8 cellular contexts compared by ENCODE assay signal in the genomic region with DNA sequence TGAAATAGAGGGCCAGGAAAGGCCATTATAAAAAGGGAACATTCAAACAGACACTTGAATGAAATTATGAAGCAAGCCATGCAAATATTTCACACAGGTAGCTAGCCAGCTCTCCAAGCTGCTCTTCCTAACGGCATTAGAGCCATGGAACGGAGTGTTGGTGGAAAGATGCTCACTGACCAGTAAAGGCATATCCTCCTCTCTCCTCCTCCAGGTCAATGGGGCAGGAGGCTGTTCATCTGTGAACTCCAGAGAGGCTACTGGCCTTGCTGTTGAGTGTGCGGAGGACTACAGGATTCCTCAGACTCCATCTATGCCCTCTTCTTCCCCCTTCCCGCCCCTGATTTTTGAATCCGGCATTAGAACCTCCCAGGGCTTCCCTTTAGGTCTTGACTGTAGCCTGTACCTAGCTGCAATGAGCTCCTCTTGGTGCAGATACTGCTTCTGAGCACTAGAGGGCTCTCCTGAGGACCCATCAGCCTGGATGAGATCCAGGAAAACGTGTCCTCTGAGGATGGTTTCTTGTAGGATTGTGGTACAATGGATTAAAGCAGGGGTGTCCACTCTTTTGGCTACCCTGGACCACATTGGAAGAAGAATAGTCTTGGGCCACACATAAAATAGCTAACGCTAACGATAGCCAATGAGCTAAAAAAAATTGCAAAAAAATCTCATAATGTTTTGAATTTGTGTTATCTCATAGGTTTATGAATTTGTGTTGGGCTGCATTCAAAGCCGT.
A peak's percentile ranks its signal among the peaks of the same experiment; 100 is the strongest.
DNase-seq lines count a peak whose midpoint lies in the region; ATAC-seq and TF ChIP-seq lines count a peak whose summit lies in the region.

No MANE protein-coding gene starts in this region.

- ATAC-seq in HG03175 (IDR thresholded peaks at IDR 0.05; ENCODE audit: unreplicated experiment): peak; percentile 74
- ATAC-seq in activated CD8-positive, alpha-beta T cell treated with anti-CD3 and anti-CD28 coated beads for 36 hours: peak; percentile 82
- ATAC-seq in GM18520 (IDR thresholded peaks at IDR 0.05; ENCODE audit: unreplicated experiment): no peak

- H3K4me1 ChIP-seq in neutrophil (ENCODE audit: control insufficient read depth in 1 of 2, insufficient read depth in 1 of 2, low read depth in 1 of 2, low read length in 1 of 2): no peaks in the 10 kb centered on the region

- no peaks in the 10 kb centered on the region for H3K9me3 Mint-ChIP-seq in activated CD8-positive, alpha-beta T cell treated with anti-CD3 and anti-CD28 coated beads for 36 hours

- intact Hi-C loops in activated CD8-positive, alpha-beta T cell treated with anti-CD3 and anti-CD28 coated beads for 36 hours (cut with micrococcal nuclease): loop anchor here (5.0 kb wide), 1 partner anchor 451 kb away; no protein-coding TSS in a partner anchor

- H3K4me3 ChIP-seq in AG04449 (ENCODE audit: low read depth, low read length) (no peak overlapping the region), neutrophil (ENCODE audit: low read depth in 1 of 2, low read length in 1 of 2) (no peak overlapping the region)

- no peak overlapping the region for H3K27ac Mint-ChIP-seq in activated CD8-positive, alpha-beta T cell treated with anti-CD3 and anti-CD28 coated beads for 36 hours

- POLR2A ChIA-PET in AG04449 (lab: Yijun Ruan, JAX): no interaction called here
- POLR2A ChIA-PET in activated CD8-positive, alpha-beta T cell treated with anti-CD3 and anti-CD28 coated beads for 36 hours (lab: Charles Lee): no interaction called here

- H3K4me3 Mint-ChIP-seq in activated CD8-positive, alpha-beta T cell treated with anti-CD3 and anti-CD28 coated beads for 36 hours: no peak overlapping the region

- CTCF ChIA-PET in AG04449 (lab: Yijun Ruan, JAX): interaction anchor here (0.5 to 5.6 kb wide), 63 partner anchors 8 to 1949 kb away, joined by 3 to 115 read pairs (median 3); no protein-coding TSS in a partner anchor
- CTCF ChIA-PET in activated CD8-positive, alpha-beta T cell treated with anti-CD3 and anti-CD28 coated beads for 36 hours (lab: Charles Lee): interaction anchor here (0.5 to 5.5 kb wide), 82 partner anchors 7 to 897 kb away, joined by 3 to 92 read pairs (median 4); no protein-coding TSS in a partner anchor

- peaks cover 14% of the 10 kb centered on the region for H3K27me3 ChIP-seq in neutrophil

- no peaks in the 10 kb centered on the region for H3K9me3 ChIP-seq in neutrophil

- no peaks in the 10 kb centered on the region for H3K4me1 Mint-ChIP-seq in activated CD8-positive, alpha-beta T cell treated with anti-CD3 and anti-CD28 coated beads for 36 hours (ENCODE audit: low read depth)

- peaks cover 5% of the 10 kb centered on the region for H3K27me3 Mint-ChIP-seq in activated CD8-positive, alpha-beta T cell treated with anti-CD3 and anti-CD28 coated beads for 36 hours

- H3K36me3 Mint-ChIP-seq in activated CD8-positive, alpha-beta T cell treated with anti-CD3 and anti-CD28 coated beads for 36 hours (ENCODE audit: low read depth): no peaks in the 10 kb centered on the region

- peak; percentile 91 for TF ChIP-seq CTCF in AG04449 (IDR thresholded peaks at IDR 0.05; ENCODE audit: insufficient read depth, low read length, missing control alignments)
- TF ChIP-seq CTCF in GM12872 (IDR thresholded peaks at IDR 0.05; ENCODE audit: insufficient read depth, low read depth, low read length): peak; percentile 92
- peak; percentile 80 for TF ChIP-seq CTCF in activated CD8-positive, alpha-beta T cell treated with anti-CD3 and anti-CD28 coated beads for 36 hours (IDR thresholded peaks at IDR 0.05)
- peak; percentile 20 for TF ChIP-seq CTCF in neutrophil (IDR thresholded peaks at IDR 0.05)

- DNase-seq in AG04449 (ENCODE audit: low read depth, low spot score) (peak; percentile 14), NCI-H226 (peak; percentile 59), foreskin melanocyte (peak; percentile 63)
- DNase-seq in activated CD8-positive, alpha-beta T cell treated with anti-CD3 and anti-CD28 coated beads for 36 hours: peak; percentile 43

- H3K27ac ChIP-seq in neutrophil: no peak overlapping the region

- H3K36me3 ChIP-seq in neutrophil: no peaks in the 10 kb centered on the region

Comparison
In these comparisons a context has a peak if more than half of its experiments do, and no peak if none do; other contexts are left out.
1. CTCF ChIP-seq: peak in every context shown above with its lines; median percentile 92 in GM12872; 91 in AG04449; 80 in activated CD8-positive, alpha-beta T cell treated with anti-CD3 and anti-CD28 coated beads for 36 hours; 20 in neutrophil.